ENCODE assay signal across 9 cellular contexts in the genomic region with DNA sequence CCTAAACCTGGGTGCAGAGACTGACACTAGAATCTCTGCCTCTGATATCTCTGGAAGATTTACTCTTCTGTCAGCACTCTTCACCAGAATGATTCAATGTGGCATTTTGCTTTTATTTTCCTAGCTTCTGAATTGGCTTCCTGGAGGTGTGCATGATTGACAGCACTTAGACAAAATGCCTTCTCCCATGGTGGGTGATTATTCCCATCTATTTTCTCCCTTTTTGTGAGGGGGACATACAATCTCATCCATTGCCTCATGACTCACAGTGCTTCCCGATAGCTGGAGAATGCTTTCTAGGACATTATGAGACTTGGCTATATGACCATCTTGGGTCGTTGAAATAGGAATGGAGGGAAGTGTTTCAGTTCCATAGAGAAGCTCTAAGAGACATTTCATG. TPM values are rescaled to one million over a fixed set of nuclear protein-coding genes. Genes with fewer than 3 reads are reported as not detected.
"Had no signal": no experiment of that assay in that cellular context is flagged by ENCODE, and none has a peak within 500 bp of the region (broad histone marks: within the 10 kb centered on the region; RNA-seq: fewer than 3 reads in every experiment).

No MANE protein-coding gene starts in this region.

- DNase-seq: IMR-90, KBM-7, KG1 had no signal

- H3K27ac ChIP-seq: HL-60 had no signal

- FAIRE-seq: HepG2, HTR-8/SVneo had no signal

- ATAC-seq: HepG2 had no signal

RNA-seq across cellular contexts. Expression of a gene that starts 4.0 kb away (rescaled TPM):
- total RNA-seq: HepG2 had no signal
- polyA plus RNA-seq: HepG2 had no signal

RNA-seq across cellular contexts. Expression of a gene that starts 18.1 kb away (rescaled TPM):
- total RNA-seq: HepG2, HT-29, HT1080, IMR-90 had no signal
- polyA plus RNA-seq: HepG2, IgD-negative memory B cell, IMR-90 had no signal

RNA-seq across cellular contexts. Expression of a gene that starts 25.3 kb away (rescaled TPM):
- total RNA-seq: HepG2, HT-29, HT1080, IMR-90 had no signal
- polyA plus RNA-seq: HepG2, IgD-negative memory B cell, IMR-90 had no signal

RNA-seq across cellular contexts. Expression of a gene that starts 30.4 kb away (rescaled TPM):
- total RNA-seq: HepG2, HT-29, HT1080, IMR-90 had no signal
- polyA plus RNA-seq: HepG2, IgD-negative memory B cell, IMR-90 had no signal

RNA-seq across cellular contexts. Expression of a gene that starts 31.8 kb away (rescaled TPM):
- total RNA-seq: HepG2, HT1080, IMR-90 had no signal
- polyA plus RNA-seq: HepG2, IgD-negative memory B cell had no signal
